Comparison of ENCODE assay signal across 8 cellular contexts in genomic region chrX:13734278-13735172, GRCh38. TPM values are rescaled to one million over a fixed set of nuclear protein-coding genes. Genes with fewer than 3 reads are reported as not detected.
DNase-seq lines count a peak whose midpoint lies in the region; ATAC-seq, FAIRE-seq and TF ChIP-seq lines count a peak whose summit lies in the region.

A gene with protein sequence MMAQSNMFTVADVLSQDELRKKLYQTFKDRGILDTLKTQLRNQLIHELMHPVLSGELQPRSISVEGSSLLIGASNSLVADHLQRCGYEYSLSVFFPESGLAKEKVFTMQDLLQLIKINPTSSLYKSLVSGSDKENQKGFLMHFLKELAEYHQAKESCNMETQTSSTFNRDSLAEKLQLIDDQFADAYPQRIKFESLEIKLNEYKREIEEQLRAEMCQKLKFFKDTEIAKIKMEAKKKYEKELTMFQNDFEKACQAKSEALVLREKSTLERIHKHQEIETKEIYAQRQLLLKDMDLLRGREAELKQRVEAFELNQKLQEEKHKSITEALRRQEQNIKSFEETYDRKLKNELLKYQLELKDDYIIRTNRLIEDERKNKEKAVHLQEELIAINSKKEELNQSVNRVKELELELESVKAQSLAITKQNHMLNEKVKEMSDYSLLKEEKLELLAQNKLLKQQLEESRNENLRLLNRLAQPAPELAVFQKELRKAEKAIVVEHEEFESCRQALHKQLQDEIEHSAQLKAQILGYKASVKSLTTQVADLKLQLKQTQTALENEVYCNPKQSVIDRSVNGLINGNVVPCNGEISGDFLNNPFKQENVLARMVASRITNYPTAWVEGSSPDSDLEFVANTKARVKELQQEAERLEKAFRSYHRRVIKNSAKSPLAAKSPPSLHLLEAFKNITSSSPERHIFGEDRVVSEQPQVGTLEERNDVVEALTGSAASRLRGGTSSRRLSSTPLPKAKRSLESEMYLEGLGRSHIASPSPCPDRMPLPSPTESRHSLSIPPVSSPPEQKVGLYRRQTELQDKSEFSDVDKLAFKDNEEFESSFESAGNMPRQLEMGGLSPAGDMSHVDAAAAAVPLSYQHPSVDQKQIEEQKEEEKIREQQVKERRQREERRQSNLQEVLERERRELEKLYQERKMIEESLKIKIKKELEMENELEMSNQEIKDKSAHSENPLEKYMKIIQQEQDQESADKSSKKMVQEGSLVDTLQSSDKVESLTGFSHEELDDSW (plus strand): TSS chrX:13734748. CDS start chrX:13735072, 324 bp downstream.
TRAPPC2 (minus strand) TSS chrX:13734620; CDS start chrX:13719963, 14,657 bp downstream.

- TF ChIP-seq CTCF in chondrocyte (IDR thresholded peaks at IDR 0.05) = peak; percentile 14
- no peak for TF ChIP-seq CTCF in kidney (IDR thresholded peaks at IDR 0.05; ENCODE audit: borderline replicate concordance, extremely low read depth, insufficient read depth)

- H3K4me1 ChIP-seq in kidney (ENCODE audit: control insufficient read depth in 1 of 2, insufficient read depth in 1 of 2, low read depth in 1 of 2, low read length in 2 of 2) = peaks cover 0 to 2% of the 10 kb centered on the region in 2 donors

- peak within 1 kb of the TSS; percentile 64 to 87 for H3K9ac ChIP-seq in kidney (ENCODE audit: low read length in 2 of 2)

- peaks cover 4% of the 10 kb centered on the region for H3K36me3 Mint-ChIP-seq in chondrocyte (ENCODE audit: low read depth)

- DNase-seq in Ammon's horn (ENCODE audit: low spot score) (peak; percentile 95), NCI-H510A treated with DMSO at 0.1 percent for 48 hours (lab: John Stamatoyannopoulos, UW) (peak; percentile 82), chondrocyte (ENCODE audit: low spot score) (peak; percentile 92), kidney (peak; percentile 97)
- DNase-seq in activated CD4-positive, alpha-beta T cell treated with anti-CD3 and anti-CD28 coated beads for 24 hours (ENCODE audit: low read depth in 2 of 2) = peak; percentile 81 to 86
- DNase-seq in stimulated activated CD4-positive, alpha-beta T cell treated with anti-CD3 and anti-CD28 coated beads, Interleukin-15, amount 100 ng/mL, for 24 hours = peak; percentile 89

- intact Hi-C loops in kidney (cut with DNase I) = no loop called here

- no peaks in the 10 kb centered on the region for H3K27me3 Mint-ChIP-seq in chondrocyte (ENCODE audit: low read depth)

- H3K9me3 Mint-ChIP-seq in chondrocyte (ENCODE audit: low read depth) = peaks cover 8% of the 10 kb centered on the region

- ATAC-seq in HG03439 (IDR thresholded peaks at IDR 0.05; ENCODE audit: unreplicated experiment) = peak; percentile 96

- no peaks in the 10 kb centered on the region for H3K36me3 ChIP-seq in kidney (ENCODE audit: control insufficient read depth in 1 of 2, insufficient read depth in 2 of 2, low read length in 2 of 2)

- H3K4me3 Mint-ChIP-seq in chondrocyte (ENCODE audit: unreplicated experiment) = peak within 1 kb of the TSS; percentile 77

- peaks cover 24% of the 10 kb centered on the region for H3K4me1 Mint-ChIP-seq in chondrocyte (ENCODE audit: low read depth)

- H3K4me3 ChIP-seq in kidney (ENCODE audit: low read length in 2 of 2) = peak within 1 kb of the TSS; percentile 87 to 89

- peak within 1 kb of the TSS; percentile 88 to 93 for H3K27ac ChIP-seq in kidney (ENCODE audit: low read depth in 2 of 2, low read length in 2 of 2)

- FAIRE-seq in kidney (lab: Jason Lieb, UNC) = peak; percentile 92

- TF ChIP-seq POLR2A in GM19193 (IDR thresholded peaks at IDR 0.05; ENCODE audit: extremely low read depth, insufficient read depth, insufficient read length) = peak; percentile 85

- peak within 1 kb of the TSS; percentile 92 for H3K27ac Mint-ChIP-seq in chondrocyte (ENCODE audit: unreplicated experiment)

- H3K9me3 ChIP-seq in kidney (ENCODE audit: control insufficient read depth in 1 of 2, low read length in 2 of 2) = no peaks in the 10 kb centered on the region

RNA-seq across cellular contexts. Expression of the first gene that starts in this region (rescaled TPM):
- total RNA-seq in chondrocyte (17.8 to 19.4 TPM (median 18.1 TPM) in 3 replicates), kidney (42.0 TPM)
- 20.6 TPM for polyA plus RNA-seq in kidney (ENCODE audit: insufficient read depth, low read depth, low replicate concordance)

RNA-seq across cellular contexts. Expression of gene TRAPPC2, which starts in this region (rescaled TPM):
- total RNA-seq in chondrocyte (15.4 to 17.3 TPM (median 15.9 TPM) in 3 replicates), kidney (21.0 TPM)
- polyA plus RNA-seq in kidney (ENCODE audit: insufficient read depth, low read depth, low replicate concordance) = 9.0 TPM

Comparison
In these comparisons a context has a peak if more than half of its experiments do, and no peak if none do; other contexts are left out.
1. Peak in every context shown above with its lines: DNase-seq, ATAC-seq, H3K4me3 ChIP-seq and H3K27ac ChIP-seq.